In the genomic region with DNA sequence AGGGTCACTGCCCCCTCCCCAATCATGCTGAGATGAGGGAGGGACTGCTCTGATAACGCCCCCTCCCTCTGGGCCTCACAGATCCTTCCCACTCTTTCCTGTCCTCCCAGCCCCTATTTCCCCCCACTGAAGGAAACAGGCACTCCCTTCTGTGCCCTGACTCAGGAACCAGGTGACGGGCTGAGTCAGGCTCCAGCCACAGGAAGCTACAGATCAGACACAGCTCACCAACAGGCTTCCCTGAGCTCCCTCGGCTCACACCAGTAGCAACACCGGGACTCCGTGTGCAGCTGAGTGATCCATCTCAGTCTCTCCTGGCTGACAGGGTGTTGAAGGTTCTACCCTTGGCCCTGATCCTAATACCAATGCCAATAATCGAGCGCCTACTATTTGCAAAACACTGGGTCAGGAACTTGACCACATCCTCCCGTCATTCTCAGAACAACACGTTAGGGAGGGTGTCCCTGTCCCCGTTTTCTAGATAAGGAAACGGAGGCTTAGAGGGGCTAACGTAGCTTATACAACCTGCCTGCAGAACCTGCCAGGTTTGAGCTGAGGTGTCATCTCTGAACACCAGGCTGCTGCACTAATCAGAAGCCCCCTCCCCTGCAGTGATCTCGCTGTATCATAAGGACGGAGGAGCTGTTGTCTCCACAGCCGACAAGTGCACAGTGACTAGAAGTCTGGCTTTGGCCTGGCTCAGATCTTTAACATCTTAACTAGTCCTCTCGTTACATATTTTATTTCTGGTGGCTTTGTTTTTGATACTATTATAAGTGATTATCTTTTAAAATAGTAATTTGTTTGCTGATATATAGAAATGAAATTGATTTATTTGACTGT, we compare ENCODE assay signal across 8 cellular contexts. TPM values are rescaled to one million over a fixed set of nuclear protein-coding genes. Genes with fewer than 3 reads are reported as not detected.
A peak's percentile ranks its signal among the peaks of the same experiment; 100 is the strongest.
DNase-seq lines count a peak whose midpoint lies in the region; ATAC-seq, FAIRE-seq and TF ChIP-seq lines count a peak whose summit lies in the region.
"Not testable (repeated sequence)": the region's sequence is repeated elsewhere in the genome, so short reads cannot be mapped to it uniquely, and the experiment has no call there.

No MANE protein-coding gene starts in this region.

- H3K4me3 ChIP-seq in CD4-positive, CD25-positive, alpha-beta regulatory T cell (ENCODE audit: low read depth, low read length) = peak overlapping the region; percentile 37

- H3K4me3 Mint-ChIP-seq in CD4-positive, CD25-positive, alpha-beta regulatory T cell = peak overlapping the region in 3 of 4 donors; percentile 33 to 75 (median 58)
- H3K4me3 Mint-ChIP-seq in MCF 10A (ENCODE audit: unreplicated experiment) = peak overlapping the region; percentile 63
- peak overlapping the region; percentile 56 for H3K4me3 Mint-ChIP-seq in stimulated activated effector memory CD8-positive, alpha-beta T cell treated with anti-CD3 and anti-CD28 coated beads, Interleukin-12 subunit alpha, Interleukin-12 subunit beta, amount 100 ng/mL, for 72 hours

- CTCF ChIA-PET in MCF 10A (lab: Yijun Ruan, JAX) = not testable (repeated sequence)

- H3K36me3 Mint-ChIP-seq in CD4-positive, CD25-positive, alpha-beta regulatory T cell = not testable (repeated sequence)
- H3K36me3 Mint-ChIP-seq in MCF 10A (ENCODE audit: insufficient read depth, unreplicated experiment) = peaks cover 23% of the 10 kb centered on the region
- peaks cover 13% of the 10 kb centered on the region for H3K36me3 Mint-ChIP-seq in stimulated activated effector memory CD8-positive, alpha-beta T cell treated with anti-CD3 and anti-CD28 coated beads, Interleukin-12 subunit alpha, Interleukin-12 subunit beta, amount 100 ng/mL, for 72 hours

- H3K27me3 Mint-ChIP-seq in CD4-positive, CD25-positive, alpha-beta regulatory T cell; MCF 10A (ENCODE audit: insufficient read depth, unreplicated experiment): not testable (repeated sequence)

- intact Hi-C loops in MCF 10A (cut with micrococcal nuclease); cardiac septum (cut with DNase I): not testable (repeated sequence)

- not testable (repeated sequence) for H3K27me3 ChIP-seq in CD4-positive, CD25-positive, alpha-beta regulatory T cell (ENCODE audit: control insufficient read depth, insufficient read depth, low read length)

- H3K4me1 ChIP-seq in CD4-positive, CD25-positive, alpha-beta regulatory T cell (ENCODE audit: control insufficient read depth, insufficient read depth, low read length, poor library complexity, severe bottlenecking) = not testable (repeated sequence)

- H3K36me3 ChIP-seq in CD4-positive, CD25-positive, alpha-beta regulatory T cell (ENCODE audit: control insufficient read depth, insufficient read depth, low read length) = not testable (repeated sequence)

- TF ChIP-seq CTCF in MCF 10A (IDR thresholded peaks at IDR 0.05; ENCODE audit: unreplicated experiment) = not testable (repeated sequence)

- peak; percentile 67 for FAIRE-seq in HTR-8/SVneo (lab: Jason Lieb, UNC)

- TSS peak; percentile 89 for BruUV-seq in MCF 10A (replicated peaks; lab: Mats Ljungman, UMichigan)

- ATAC-seq in CD4-positive, CD25-positive, alpha-beta regulatory T cell (ENCODE audit: low read depth in 2 of 2) = peak; percentile 70 to 75
- ATAC-seq in stimulated activated effector memory CD8-positive, alpha-beta T cell treated with anti-CD3 and anti-CD28 coated beads, Interleukin-12 subunit alpha, Interleukin-12 subunit beta, amount 100 ng/mL, for 72 hours = peak; percentile 99

- DNase-seq in CD4-positive, CD25-positive, alpha-beta regulatory T cell = peak in 1 of 3 donors; percentile 59
- DNase-seq in HTR-8/SVneo (ENCODE audit: insufficient read length, low spot score) (peak; percentile 47), SW 1271 (lab: John Stamatoyannopoulos, UW) (peak; percentile 31 to 48), activated T-cell treated with anti-CD3 and anti-CD28 coated beads for 24 hours (ENCODE audit: low read depth) (peak; percentile 21), MCF 10A (ENCODE audit: unreplicated experiment) (peak; percentile 79), cardiac septum (ENCODE audit: low spot score) (peak; percentile 74), mucosa of gallbladder (ENCODE audit: low spot score) (peak; percentile 70)
- DNase-seq in stimulated activated effector memory CD8-positive, alpha-beta T cell treated with anti-CD3 and anti-CD28 coated beads, Interleukin-12 subunit alpha, Interleukin-12 subunit beta, amount 100 ng/mL, for 72 hours (ENCODE audit: low spot score in 2 of 2) = peak in 1 of 2 donors; percentile 39

- POLR2A ChIA-PET in MCF 10A (lab: Yijun Ruan, JAX) = interaction anchor here (0.7 to 2.8 kb wide), 10 partner anchors 13 to 274 kb away, joined by 3 to 23 read pairs (median 4); partner anchors contain the start of gene ARHGAP27

- H3K27ac ChIP-seq in CD4-positive, CD25-positive, alpha-beta regulatory T cell (ENCODE audit: insufficient read depth, low read length, poor library complexity, severe bottlenecking) = not testable (repeated sequence)

- H3K9me3 ChIP-seq in CD4-positive, CD25-positive, alpha-beta regulatory T cell (ENCODE audit: control insufficient read depth in 2 of 2, low read length in 2 of 2) = not testable (repeated sequence)

- not testable (repeated sequence) for H3K9me3 Mint-ChIP-seq in CD4-positive, CD25-positive, alpha-beta regulatory T cell; MCF 10A (ENCODE audit: unreplicated experiment); stimulated activated effector memory CD8-positive, alpha-beta T cell treated with anti-CD3 and anti-CD28 coated beads, Interleukin-12 subunit alpha, Interleukin-12 subunit beta, amount 100 ng/mL, for 72 hours

- peaks cover 0 to 34% (median 11%) of the 10 kb centered on the region in 4 donors for H3K4me1 Mint-ChIP-seq in CD4-positive, CD25-positive, alpha-beta regulatory T cell
- H3K4me1 Mint-ChIP-seq in MCF 10A (ENCODE audit: insufficient read depth, unreplicated experiment) = peaks cover 24% of the 10 kb centered on the region
- H3K4me1 Mint-ChIP-seq in stimulated activated effector memory CD8-positive, alpha-beta T cell treated with anti-CD3 and anti-CD28 coated beads, Interleukin-12 subunit alpha, Interleukin-12 subunit beta, amount 100 ng/mL, for 72 hours = peaks cover 35% of the 10 kb centered on the region

- H3K27ac Mint-ChIP-seq in CD4-positive, CD25-positive, alpha-beta regulatory T cell = peak overlapping the region in 2 of 3 donors; percentile 84 to 91
- peak overlapping the region; percentile 98 for H3K27ac Mint-ChIP-seq in MCF 10A (ENCODE audit: low read depth, unreplicated experiment)
- peak overlapping the region; percentile 91 for H3K27ac Mint-ChIP-seq in stimulated activated effector memory CD8-positive, alpha-beta T cell treated with anti-CD3 and anti-CD28 coated beads, Interleukin-12 subunit alpha, Interleukin-12 subunit beta, amount 100 ng/mL, for 72 hours

RNA-seq across cellular contexts. Expression of gene ARHGAP27, which starts 13.5 kb away (rescaled TPM):
- 78.5 TPM for total RNA-seq in CD4-positive, CD25-positive, alpha-beta regulatory T cell
- polyA plus RNA-seq in CD4-positive, CD25-positive, alpha-beta regulatory T cell = 10 to 100 TPM; 23.9 to 27.7 (median 25.6) TPM
- total RNA-seq in MCF 10A (2022) = 30.5 and 47.6 TPM in 2 replicates
- 20.0 TPM for total RNA-seq in cardiac septum
- total RNA-seq in mucosa of gallbladder = 98.1 TPM

RNA-seq across cellular contexts. Expression of gene PLEKHM1, which starts 44.4 kb away (rescaled TPM):
- total RNA-seq in CD4-positive, CD25-positive, alpha-beta regulatory T cell = 103 TPM
- 10 to 100 TPM; 11.1 to 19.4 (median 12.0) TPM for polyA plus RNA-seq in CD4-positive, CD25-positive, alpha-beta regulatory T cell
- total RNA-seq in MCF 10A (2022) (53.4 and 87.4 TPM in 2 replicates), cardiac septum (30.5 TPM), mucosa of gallbladder (71.9 TPM)
